Comparison of ENCODE assay signal across 15 cellular contexts in the genomic region with DNA sequence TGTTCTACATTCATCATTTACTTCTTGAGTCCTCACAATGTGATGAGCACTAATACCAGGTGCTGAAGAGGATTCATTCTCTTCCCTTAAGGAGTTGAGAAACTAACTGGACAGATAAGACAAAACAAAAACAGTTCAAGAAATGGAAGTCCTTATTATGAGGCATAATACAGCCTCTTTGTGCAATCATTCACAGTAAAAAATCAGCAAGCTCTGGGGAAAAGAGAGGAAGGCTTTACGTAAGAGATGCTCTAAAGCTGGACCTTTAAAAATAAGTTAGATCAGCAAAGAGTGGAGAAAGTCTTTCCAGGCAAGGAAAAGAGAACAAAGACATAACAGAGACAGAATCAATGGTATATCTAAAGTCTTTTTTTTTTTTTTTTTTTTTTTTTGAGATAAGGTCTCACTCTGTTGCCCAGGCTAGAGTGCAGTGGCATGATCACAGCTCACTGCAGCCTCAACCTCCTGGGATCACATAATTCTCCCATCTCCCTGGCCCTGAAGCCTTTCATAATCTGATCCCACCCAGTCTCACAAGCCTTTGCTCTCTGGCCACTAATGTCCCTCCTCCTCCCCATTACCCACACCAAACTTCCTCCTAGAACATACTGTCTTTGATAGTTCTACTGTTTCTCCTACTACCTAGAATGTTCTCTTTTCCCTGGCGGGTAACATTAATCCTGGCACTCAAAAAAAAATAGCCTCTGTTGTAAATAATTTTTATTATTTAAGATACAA. TPM values are rescaled to one million over a fixed set of nuclear protein-coding genes. Genes with fewer than 3 reads are reported as not detected.
DNase-seq lines count a peak whose midpoint lies in the region; ATAC-seq and TF ChIP-seq lines count a peak whose summit lies in the region.
"Had no signal": no experiment of that assay in that cellular context is flagged by ENCODE, and none has a peak within 500 bp of the region (broad histone marks: within the 10 kb centered on the region; RNA-seq: fewer than 3 reads in every experiment).

No MANE protein-coding gene starts in this region.

- no peaks in the 10 kb centered on the region for H3K9me3 ChIP-seq in PC-9 (ENCODE audit: insufficient read depth, low read depth)
- H3K9me3 ChIP-seq: heart left ventricle had no signal

- H3K4me1 ChIP-seq in PC-9 (replicated peaks; ENCODE audit: insufficient read depth) = peaks cover 45% of the 10 kb centered on the region

- no peak overlapping the region for H3K4me3 Mint-ChIP-seq in T-helper 2 cell treated with Interferon-gamma antibody and Interleukin-4, amounts not matched to agents 5 μg/mL and 100 μg/mL, for 36 hours
- no peak overlapping the region for H3K4me3 Mint-ChIP-seq in stimulated activated memory B cell treated with anti-CD40 and anti-IgM and Interleukin-4, amounts not matched to agents 10 μg/mL and 1 μg/mL and 100 μg/mL, for 72 hours

- no peak for DNase-seq in T-helper 2 cell treated with Interferon-gamma antibody and Interleukin-4, amounts not matched to agents 5 μg/mL and 100 μg/mL, for 36 hours (ENCODE audit: low spot score)
- DNase-seq in T-helper 2 cell (no peak), PC-9 (no peak), fibroblast of mammary gland (ENCODE audit: low read depth) (peak; percentile 33), coronary artery (ENCODE audit: low spot score) (no peak), activated gamma-delta T cell treated with Interleukin-2 at 50 U/mL for 16 hours (no peak)
- no peak for DNase-seq in activated CD4-positive, CD25-positive, alpha-beta regulatory T cell (lab: John Stamatoyannopoulos, UW)
- DNase-seq: activated CD4-positive, CD25-positive, alpha-beta regulatory T cell treated with anti-CD3 and anti-CD28 coated beads, Interleukin-2, amount 50 U/mL, for 72 hours; activated effector memory CD4-positive, alpha-beta T cell treated with Interleukin-2 at 50 U/mL for 16 hours; aorta; heart left ventricle; mesenchymal stem cell; NCI-H1694 treated with DMSO at 0.1 percent for 48 hours; stimulated activated naive CD8-positive, alpha-beta T cell treated with anti-CD3 and anti-CD28 coated beads, Interleukin-15, Interleukin-2, amounts not matched to agents 100 U/mL and 50 U/mL, for 24 hours had no signal

- H3F3A ChIP-seq in PC-9 (ENCODE audit: insufficient read depth, low read depth) = peaks cover 29% of the 10 kb centered on the region; the same call in 1 of the 2 replicates

- POLR2A ChIA-PET in PC-9 (lab: Charles Lee; ENCODE audit: unreplicated experiment) = interaction anchor here (0.6 kb wide), 1 partner anchor 35 kb away, joined by 3 read pairs; no protein-coding TSS in a partner anchor

- H3K27me3 ChIP-seq in PC-9 (ENCODE audit: insufficient read depth, low read depth) = no peaks in the 10 kb centered on the region
- H3K27me3 ChIP-seq: heart left ventricle had no signal

- H3K9me2 ChIP-seq in PC-9 (ENCODE audit: insufficient read depth) = no peaks in the 10 kb centered on the region

- peak overlapping the region; percentile 43 for H3K27ac Mint-ChIP-seq in T-helper 2 cell treated with Interferon-gamma antibody and Interleukin-4, amounts not matched to agents 5 μg/mL and 100 μg/mL, for 36 hours
- H3K27ac Mint-ChIP-seq in stimulated activated memory B cell treated with anti-CD40 and anti-IgM and Interleukin-4, amounts not matched to agents 10 μg/mL and 1 μg/mL and 100 μg/mL, for 72 hours = peak overlapping the region; percentile 0

- intact Hi-C loops in PC-9 (cut with micrococcal nuclease; ENCODE audit: unreplicated experiment) = no loop called here

- H3K4me3 ChIP-seq in PC-9 (no peak overlapping the region), fibroblast of mammary gland (ENCODE audit: control insufficient read depth, low read depth, low read length) (no peak overlapping the region), coronary artery (no peak overlapping the region)
- H3K4me3 ChIP-seq: heart left ventricle had no signal

- H3K36me3 Mint-ChIP-seq in T-helper 2 cell treated with Interferon-gamma antibody and Interleukin-4, amounts not matched to agents 5 μg/mL and 100 μg/mL, for 36 hours (ENCODE audit: low read depth) = peaks cover 2% of the 10 kb centered on the region
- no peaks in the 10 kb centered on the region for H3K36me3 Mint-ChIP-seq in stimulated activated memory B cell treated with anti-CD40 and anti-IgM and Interleukin-4, amounts not matched to agents 10 μg/mL and 1 μg/mL and 100 μg/mL, for 72 hours

- no TSS peak for BruUV-seq in PC-9 (replicated peaks; lab: Mats Ljungman, UMichigan)

- H3K36me3 ChIP-seq in PC-9 (ENCODE audit: low read depth) = no peaks in the 10 kb centered on the region

- CTCF ChIA-PET in PC-9 (lab: Charles Lee) = interaction anchor here (1.0 kb wide), 1 partner anchor 53 kb away, joined by 3 read pairs; no protein-coding TSS in a partner anchor

- H3K27ac ChIP-seq in PC-9 = peak overlapping the region; percentile 46; the same call in 1 of the 2 replicates
- H3K27ac ChIP-seq in coronary artery = peak overlapping the region in 1 of 2 donors; percentile 47

- H4K20me1 ChIP-seq in PC-9 (ENCODE audit: insufficient read depth) = peaks cover 21% of the 10 kb centered on the region; the same call in 1 of the 2 replicates

- no peak overlapping the region for H2AFZ ChIP-seq in PC-9

- H3K79me2 ChIP-seq in PC-9 (ENCODE audit: low read depth) = peaks cover 90% of the 10 kb centered on the region

- no peaks in the 10 kb centered on the region for H3K9me3 Mint-ChIP-seq in T-helper 2 cell treated with Interferon-gamma antibody and Interleukin-4, amounts not matched to agents 5 μg/mL and 100 μg/mL, for 36 hours
- H3K9me3 Mint-ChIP-seq in stimulated activated memory B cell treated with anti-CD40 and anti-IgM and Interleukin-4, amounts not matched to agents 10 μg/mL and 1 μg/mL and 100 μg/mL, for 72 hours = no peaks in the 10 kb centered on the region

- TF ChIP-seq CTCF in PC-9 (conservative IDR thresholded peaks at IDR 0.05) (no peak), fibroblast of mammary gland (conservative IDR thresholded peaks at IDR 0.05; ENCODE audit: control insufficient read depth, insufficient read depth, low read depth, low read length) (no peak), coronary artery (IDR thresholded peaks at IDR 0.05) (no peak)

- no peak for ATAC-seq in stimulated activated memory B cell treated with anti-CD40 and anti-IgM and Interleukin-4, amounts not matched to agents 10 μg/mL and 1 μg/mL and 100 μg/mL, for 72 hours
- ATAC-seq: stimulated activated naive CD8-positive, alpha-beta T cell treated with anti-CD3 and anti-CD28 coated beads, Interleukin-15, Interleukin-2, amounts not matched to agents 100 U/mL and 50 U/mL, for 24 hours had no signal

- peak overlapping the region; percentile 17; the same call in 1 of the 2 replicates for H3K4me2 ChIP-seq in PC-9

- peaks cover 26% of the 10 kb centered on the region for H3K4me1 Mint-ChIP-seq in T-helper 2 cell treated with Interferon-gamma antibody and Interleukin-4, amounts not matched to agents 5 μg/mL and 100 μg/mL, for 36 hours (ENCODE audit: low read depth)
- peaks cover 80% of the 10 kb centered on the region for H3K4me1 Mint-ChIP-seq in stimulated activated memory B cell treated with anti-CD40 and anti-IgM and Interleukin-4, amounts not matched to agents 10 μg/mL and 1 μg/mL and 100 μg/mL, for 72 hours

- H3K27me3 Mint-ChIP-seq in T-helper 2 cell treated with Interferon-gamma antibody and Interleukin-4, amounts not matched to agents 5 μg/mL and 100 μg/mL, for 36 hours (ENCODE audit: low read depth) = no peaks in the 10 kb centered on the region
- H3K27me3 Mint-ChIP-seq in stimulated activated memory B cell treated with anti-CD40 and anti-IgM and Interleukin-4, amounts not matched to agents 10 μg/mL and 1 μg/mL and 100 μg/mL, for 72 hours = no peaks in the 10 kb centered on the region

RNA-seq across cellular contexts. Expression of gene MRTFA, which starts 40.9 kb away (rescaled TPM):
- 44.7 and 64.6 TPM in 2 replicates for total RNA-seq in PC-9 (2021)
